19 cellular contexts compared by ENCODE assay signal in the genomic region with DNA sequence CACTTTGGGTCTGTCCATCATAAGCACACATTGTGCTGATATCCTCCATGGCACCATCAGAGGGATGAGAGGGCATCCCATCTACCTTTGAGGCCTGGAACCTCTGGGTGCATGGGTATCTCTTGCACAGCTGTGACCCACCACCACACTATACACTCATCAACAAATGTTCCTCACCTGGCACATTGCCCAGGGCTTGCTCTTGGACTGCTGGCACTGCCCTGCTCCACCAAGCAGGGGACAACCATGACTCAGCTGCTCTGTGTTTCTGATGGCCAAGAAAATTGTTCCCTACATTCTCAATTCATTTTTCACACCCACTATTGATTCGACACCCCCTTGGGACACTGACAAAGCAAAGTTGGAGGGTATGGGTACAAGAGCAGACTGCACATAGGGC.
"Had no signal": no experiment of that assay in that cellular context is flagged by ENCODE, and none has a peak within 500 bp of the region (broad histone marks: within the 10 kb centered on the region; RNA-seq: fewer than 3 reads in every experiment).

No MANE protein-coding gene starts in this region.

- H3K27ac Mint-ChIP-seq: activated CD4-positive, alpha-beta memory T cell treated with anti-CD3 and anti-CD28 coated beads for 36 hours; activated CD4-positive, alpha-beta T cell treated with anti-CD3 and anti-CD28 coated beads for 36 hours; activated naive CD8-positive, alpha-beta T cell treated with anti-CD3 and anti-CD28 coated beads for 36 hours; endodermal cell; nephron progenitor cell; T-helper 2 cell treated with Interferon-gamma antibody and Interleukin-4, amounts not matched to agents 5 μg/mL and 100 μg/mL, for 36 hours; WTC11 had no signal

- H3K27ac ChIP-seq: epithelial cell of prostate, tibial artery, uterus had no signal

- H3K4me3 ChIP-seq: tibial artery, uterus had no signal

- H3K4me3 Mint-ChIP-seq: activated CD4-positive, alpha-beta memory T cell treated with anti-CD3 and anti-CD28 coated beads for 36 hours; activated CD4-positive, alpha-beta T cell treated with anti-CD3 and anti-CD28 coated beads for 36 hours; activated naive CD8-positive, alpha-beta T cell treated with anti-CD3 and anti-CD28 coated beads for 36 hours; endodermal cell; nephron progenitor cell; T-helper 2 cell treated with Interferon-gamma antibody and Interleukin-4, amounts not matched to agents 5 μg/mL and 100 μg/mL, for 36 hours; WTC11 had no signal

- H3K27me3 Mint-ChIP-seq: activated CD4-positive, alpha-beta memory T cell treated with anti-CD3 and anti-CD28 coated beads for 36 hours had no signal

- H3K4me1 Mint-ChIP-seq: activated CD4-positive, alpha-beta T cell treated with anti-CD3 and anti-CD28 coated beads for 36 hours; activated naive CD8-positive, alpha-beta T cell treated with anti-CD3 and anti-CD28 coated beads for 36 hours; endodermal cell had no signal

- H3K36me3 Mint-ChIP-seq: activated CD4-positive, alpha-beta memory T cell treated with anti-CD3 and anti-CD28 coated beads for 36 hours; activated naive CD8-positive, alpha-beta T cell treated with anti-CD3 and anti-CD28 coated beads for 36 hours; WTC11 had no signal

- H3K36me3 ChIP-seq: tibial artery, uterus had no signal

- H3K9me3 ChIP-seq: tibial artery, uterus had no signal

- DNase-seq: activated CD4-positive, alpha-beta memory T cell treated with anti-CD3 and anti-CD28 coated beads for 36 hours; activated CD4-positive, alpha-beta T cell treated with anti-CD3 and anti-CD28 coated beads for 36 hours; activated naive CD4-positive, alpha-beta T cell; activated naive CD8-positive, alpha-beta T cell treated with anti-CD3 and anti-CD28 coated beads for 36 hours; activated T-cell treated with anti-CD3 and anti-CD28 coated beads for 4 hours; amygdala; caudate nucleus; endodermal cell; foreskin melanocyte; hypothalamus; midbrain; nephron progenitor cell; stimulated activated naive CD8-positive, alpha-beta T cell treated with anti-CD3 and anti-CD28 coated beads, Interleukin-15, Interleukin-2, amounts not matched to agents 100 U/mL and 50 U/mL, for 24 hours; substantia nigra; tibial artery; uterus had no signal

- H3K9me3 Mint-ChIP-seq: activated CD4-positive, alpha-beta memory T cell treated with anti-CD3 and anti-CD28 coated beads for 36 hours; activated naive CD8-positive, alpha-beta T cell treated with anti-CD3 and anti-CD28 coated beads for 36 hours; endodermal cell; T-helper 2 cell treated with Interferon-gamma antibody and Interleukin-4, amounts not matched to agents 5 μg/mL and 100 μg/mL, for 36 hours; WTC11 had no signal

- H3K4me1 ChIP-seq: tibial artery, uterus had no signal

- H3K27me3 ChIP-seq: tibial artery, uterus had no signal
